Comparison of ENCODE assay signal across 1 cellular context in genomic region chr19:11797491-11797890, GRCh38.
TF ChIP-seq lines count a peak whose summit lies in the region.

No MANE protein-coding gene starts in this region.

TF ChIP-seq in GM12878, 131 proteins besides CTCF, POLR2A, EP300 and RAD21 (continues in another document):
- TF ChIP-seq RBBP5 (conservative IDR thresholded peaks at IDR 0.05) (no peak), MYC (IDR thresholded peaks at IDR 0.05; ENCODE audit: insufficient read depth, insufficient read length, insufficient replicate concordance, low read length, severe bottlenecking) (no peak), ZBTB33 (IDR thresholded peaks at IDR 0.05) (no peak), SPI1 (IDR thresholded peaks at IDR 0.05; ENCODE audit: borderline replicate concordance, insufficient read depth, low read depth, low read length) (no peak), MYB (IDR thresholded peaks at IDR 0.05; ENCODE audit: borderline replicate concordance, low read depth, low read length) (no peak), CUX1 (IDR thresholded peaks at IDR 0.05; ENCODE audit: insufficient replicate concordance, low read depth, low read length) (no peak), POLR2AphosphoS2 (IDR thresholded peaks at IDR 0.05; ENCODE audit: low read depth, low read length) (no peak), SUPT20H (IDR thresholded peaks at IDR 0.05; ENCODE audit: borderline replicate concordance, control insufficient read depth, low read depth, low read length) (no peak), ZBTB11 (CRISPR knock-in tag; IDR thresholded peaks at IDR 0.05) (no peak), MLLT1 (IDR thresholded peaks at IDR 0.05) (no peak; the same call in 1 of the 2 replicates), ESRRA (IDR thresholded peaks at IDR 0.05; ENCODE audit: low read length) (no peak), E2F4 (IDR thresholded peaks at IDR 0.05; ENCODE audit: low read depth, low read length) (no peak), CBFB (IDR thresholded peaks at IDR 0.05; ENCODE audit: low read depth) (no peak), BHLHE40 (IDR thresholded peaks at IDR 0.05; ENCODE audit: borderline replicate concordance in 1 of 2, low read depth in 2 of 2, low read length in 1 of 2) (peak; percentile 68 to 82), HDAC2 (IDR thresholded peaks at IDR 0.05) (no peak), IKZF2 (IDR thresholded peaks at IDR 0.05) (peak; percentile 44 to 72; a peak in 3 of 4 replicates), CBX3 (IDR thresholded peaks at IDR 0.05; ENCODE audit: borderline replicate concordance, low read depth) (no peak), EED (IDR thresholded peaks at IDR 0.05; ENCODE audit: low read depth) (peak; percentile 53; the same call in 1 of the 2 replicates), CHD4 (IDR thresholded peaks at IDR 0.05) (no peak), BRCA1 (IDR thresholded peaks at IDR 0.05; ENCODE audit: low read depth, low read length) (no peak), ZNF687 (IDR thresholded peaks at IDR 0.05) (no peak), RELA (IDR thresholded peaks at IDR 0.05; ENCODE audit: borderline replicate concordance, partially characterized antibody) (peak; percentile 68), CHD1 (IDR thresholded peaks at IDR 0.05; ENCODE audit: low read depth, low read length) (no peak), ETV6 (conservative IDR thresholded peaks at IDR 0.05 in 1 of 2, IDR thresholded peaks at IDR 0.05 in 1 of 2; ENCODE audit: borderline replicate concordance in 1 of 2, low read depth in 1 of 2) (no peak), SP1 (IDR thresholded peaks at IDR 0.05; ENCODE audit: low read depth, low read length) (peak; percentile 27), NR2C2 (IDR thresholded peaks at IDR 0.05; ENCODE audit: borderline replicate concordance, control insufficient read depth, insufficient read length, low read depth) (no peak), NR2C1 (IDR thresholded peaks at IDR 0.05) (no peak), ZBED1 (IDR thresholded peaks at IDR 0.05; ENCODE audit: borderline replicate concordance) (no peak), IKZF1 (conservative IDR thresholded peaks at IDR 0.05) (peak; percentile 61; the same call in 1 of the 2 replicates), ZNF622 (IDR thresholded peaks at IDR 0.05) (no peak), ASH2L (IDR thresholded peaks at IDR 0.05; ENCODE audit: borderline replicate concordance, low read depth) (no peak), MTA2 (IDR thresholded peaks at IDR 0.05; ENCODE audit: low read depth) (no peak)
- TF ChIP-seq, protein P1, sequence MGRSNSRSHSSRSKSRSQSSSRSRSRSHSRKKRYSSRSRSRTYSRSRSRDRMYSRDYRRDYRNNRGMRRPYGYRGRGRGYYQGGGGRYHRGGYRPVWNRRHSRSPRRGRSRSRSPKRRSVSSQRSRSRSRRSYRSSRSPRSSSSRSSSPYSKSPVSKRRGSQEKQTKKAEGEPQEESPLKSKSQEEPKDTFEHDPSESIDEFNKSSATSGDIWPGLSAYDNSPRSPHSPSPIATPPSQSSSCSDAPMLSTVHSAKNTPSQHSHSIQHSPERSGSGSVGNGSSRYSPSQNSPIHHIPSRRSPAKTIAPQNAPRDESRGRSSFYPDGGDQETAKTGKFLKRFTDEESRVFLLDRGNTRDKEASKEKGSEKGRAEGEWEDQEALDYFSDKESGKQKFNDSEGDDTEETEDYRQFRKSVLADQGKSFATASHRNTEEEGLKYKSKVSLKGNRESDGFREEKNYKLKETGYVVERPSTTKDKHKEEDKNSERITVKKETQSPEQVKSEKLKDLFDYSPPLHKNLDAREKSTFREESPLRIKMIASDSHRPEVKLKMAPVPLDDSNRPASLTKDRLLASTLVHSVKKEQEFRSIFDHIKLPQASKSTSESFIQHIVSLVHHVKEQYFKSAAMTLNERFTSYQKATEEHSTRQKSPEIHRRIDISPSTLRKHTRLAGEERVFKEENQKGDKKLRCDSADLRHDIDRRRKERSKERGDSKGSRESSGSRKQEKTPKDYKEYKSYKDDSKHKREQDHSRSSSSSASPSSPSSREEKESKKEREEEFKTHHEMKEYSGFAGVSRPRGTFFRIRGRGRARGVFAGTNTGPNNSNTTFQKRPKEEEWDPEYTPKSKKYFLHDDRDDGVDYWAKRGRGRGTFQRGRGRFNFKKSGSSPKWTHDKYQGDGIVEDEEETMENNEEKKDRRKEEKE (IDR thresholded peaks at IDR 0.05), result no peak
- TF ChIP-seq, protein P2, sequence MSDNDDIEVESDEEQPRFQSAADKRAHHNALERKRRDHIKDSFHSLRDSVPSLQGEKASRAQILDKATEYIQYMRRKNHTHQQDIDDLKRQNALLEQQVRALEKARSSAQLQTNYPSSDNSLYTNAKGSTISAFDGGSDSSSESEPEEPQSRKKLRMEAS (IDR thresholded peaks at IDR 0.05; ENCODE audit: low read depth, low read length), result no peak
- TF ChIP-seq, protein P3, sequence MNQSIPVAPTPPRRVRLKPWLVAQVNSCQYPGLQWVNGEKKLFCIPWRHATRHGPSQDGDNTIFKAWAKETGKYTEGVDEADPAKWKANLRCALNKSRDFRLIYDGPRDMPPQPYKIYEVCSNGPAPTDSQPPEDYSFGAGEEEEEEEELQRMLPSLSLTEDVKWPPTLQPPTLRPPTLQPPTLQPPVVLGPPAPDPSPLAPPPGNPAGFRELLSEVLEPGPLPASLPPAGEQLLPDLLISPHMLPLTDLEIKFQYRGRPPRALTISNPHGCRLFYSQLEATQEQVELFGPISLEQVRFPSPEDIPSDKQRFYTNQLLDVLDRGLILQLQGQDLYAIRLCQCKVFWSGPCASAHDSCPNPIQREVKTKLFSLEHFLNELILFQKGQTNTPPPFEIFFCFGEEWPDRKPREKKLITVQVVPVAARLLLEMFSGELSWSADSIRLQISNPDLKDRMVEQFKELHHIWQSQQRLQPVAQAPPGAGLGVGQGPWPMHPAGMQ (IDR thresholded peaks at IDR 0.05; ENCODE audit: borderline replicate concordance), result no peak
